In genomic region chr11:1435820-1436467, GRCh38 we compare ENCODE assay signal across 13 cellular contexts. TPM values are rescaled to one million over a fixed set of nuclear protein-coding genes. Genes with fewer than 3 reads are reported as not detected.
DNase-seq lines count a peak whose midpoint lies in the region; ATAC-seq and TF ChIP-seq lines count a peak whose summit lies in the region.
"Had no signal": no experiment of that assay in that cellular context is flagged by ENCODE, and none has a peak within 500 bp of the region (broad histone marks: within the 10 kb centered on the region; RNA-seq: fewer than 3 reads in every experiment).

No MANE protein-coding gene starts in this region.

- RAD21 ChIA-PET in HCT116 (lab: Charles Lee; ENCODE audit: low non-redundant PET in 1 of 2, low total read pairs in 2 of 2, uncharacterized antibody in 2 of 2, unreplicated experiment in 2 of 2) = no interaction called here

- H3K27ac ChIP-seq in CD8-positive, alpha-beta T cell (ENCODE audit: low read depth, low read length) = no peak overlapping the region
- H3K27ac ChIP-seq in HCT116 (ENCODE audit: low read depth, low read length) (no peak overlapping the region), prostate gland (no peak overlapping the region)

- no peaks in the 10 kb centered on the region for H3K27me3 Mint-ChIP-seq in CD8-positive, alpha-beta T cell (ENCODE audit: low read depth)
- H3K27me3 Mint-ChIP-seq: natural killer cell treated with Interleukin-12 subunit alpha and Interleukin-12 subunit beta and Interleukin-15 and Interleukin-18, amount 100 ng/mL, for 72 hours had no signal

- POLR2A ChIA-PET in CD8-positive, alpha-beta T cell (lab: Charles Lee) = no interaction called here
- POLR2A ChIA-PET in HCT116 (lab: Charles Lee) = no interaction called here

- H3K36me3 Mint-ChIP-seq in CD8-positive, alpha-beta T cell = no peaks in the 10 kb centered on the region
- H3K36me3 Mint-ChIP-seq: natural killer cell treated with Interleukin-12 subunit alpha and Interleukin-12 subunit beta and Interleukin-15 and Interleukin-18, amount 100 ng/mL, for 72 hours had no signal

- no peak overlapping the region for H3K9ac ChIP-seq in HCT116 (ENCODE audit: low read length)

- BruUV-seq in HCT116 (replicated peaks; lab: Mats Ljungman, UMichigan) = no TSS peak

- DNase-seq in CD8-positive, alpha-beta T cell = no peak
- DNase-seq in HCT116 (ENCODE audit: low read depth, low spot score) (no peak), left colon (no peak), prostate gland (ENCODE audit: low spot score) (no peak)
- DNase-seq in activated CD8-positive, alpha-beta memory T cell treated with anti-CD3 and anti-CD28 coated beads, Interleukin-2, amount 50 U/mL, for 48 hours = no peak
- DNase-seq: left cardiac atrium, NCI-H187, small intestine had no signal

- no peaks in the 10 kb centered on the region for H4K20me1 ChIP-seq in HCT116 (ENCODE audit: insufficient read depth)

- no peaks in the 10 kb centered on the region for H3K36me3 ChIP-seq in CD8-positive, alpha-beta T cell (ENCODE audit: insufficient read depth, low read length)
- H3K36me3 ChIP-seq in HCT116 (ENCODE audit: control insufficient read depth in 1 of 2, insufficient read depth in 2 of 2, low read length in 2 of 2) (no peaks in the 10 kb centered on the region), prostate gland (no peaks in the 10 kb centered on the region)

- no peak overlapping the region for H3K4me3 ChIP-seq in CD8-positive, alpha-beta T cell (ENCODE audit: low read depth, low read length)
- H3K4me3 ChIP-seq in HCT116 (replicated peaks in 1 of 2; ENCODE audit: low read depth in 1 of 2, low read length in 2 of 2) = no peak overlapping the region
- no peak overlapping the region for H3K4me3 ChIP-seq in prostate gland

- no peak for TF ChIP-seq CTCF in CD8-positive, alpha-beta T cell (IDR thresholded peaks at IDR 0.05)
- TF ChIP-seq CTCF in HCT116 (IDR thresholded peaks at IDR 0.05 in 2 of 3, conservative IDR thresholded peaks at IDR 0.05 in 1 of 3; ENCODE audit: borderline replicate concordance in 1 of 3, insufficient read depth in 1 of 3, low read depth in 2 of 3, low read length in 2 of 3) (no peak), prostate gland (IDR thresholded peaks at IDR 0.05) (no peak)

- H3K9me3 ChIP-seq in CD8-positive, alpha-beta T cell (ENCODE audit: low read length) = no peaks in the 10 kb centered on the region
- no peaks in the 10 kb centered on the region for H3K9me3 ChIP-seq in HCT116 (ENCODE audit: control insufficient read depth in 1 of 2, insufficient read depth in 1 of 2, low read depth in 1 of 2, low read length in 2 of 2)
- no peaks in the 10 kb centered on the region for H3K9me3 ChIP-seq in prostate gland

- peak; percentile 55 for ATAC-seq in CD8-positive, alpha-beta T cell
- peak; percentile 65 for ATAC-seq in HCT116
- peak; percentile 40 for ATAC-seq in left colon
- no peak for ATAC-seq in HG03025 (IDR thresholded peaks at IDR 0.05; ENCODE audit: low FRiP score, unreplicated experiment)
- no peak for ATAC-seq in HG02763 (IDR thresholded peaks at IDR 0.05; ENCODE audit: unreplicated experiment)
- ATAC-seq: natural killer cell treated with Interleukin-12 subunit alpha and Interleukin-12 subunit beta and Interleukin-15 and Interleukin-18, amount 100 ng/mL, for 72 hours had no signal

- no peak overlapping the region for H3K4me3 Mint-ChIP-seq in CD8-positive, alpha-beta T cell
- H3K4me3 Mint-ChIP-seq: natural killer cell treated with Interleukin-12 subunit alpha and Interleukin-12 subunit beta and Interleukin-15 and Interleukin-18, amount 100 ng/mL, for 72 hours had no signal

- WGBS in prostate gland = 8% methylated on average over 8 of the region's 29 CpGs

- TF ChIP-seq POLR2A in HCT116 (IDR thresholded peaks at IDR 0.05; ENCODE audit: borderline replicate concordance, extremely low read depth, insufficient read depth, insufficient read length) (no peak), prostate gland (IDR thresholded peaks at IDR 0.05) (no peak)

- H3K79me2 ChIP-seq in HCT116 (ENCODE audit: insufficient read depth, low read length) = no peaks in the 10 kb centered on the region

- CTCF ChIA-PET in CD8-positive, alpha-beta T cell (lab: Charles Lee) = no interaction called here
- CTCF ChIA-PET in HCT116 (lab: Charles Lee) = no interaction called here

- intact Hi-C loops in CD8-positive, alpha-beta T cell (cut with DNase I, micrococcal nuclease) = no loop called here
- intact Hi-C loops in HCT116 (cut with micrococcal nuclease) (no loop called here), left colon (cut with DNase I, micrococcal nuclease) (no loop called here), prostate gland (cut with DNase I) (no loop called here)

- no peak overlapping the region for H2AFZ ChIP-seq in HCT116 (ENCODE audit: low read depth, low read length, poor library complexity, severe bottlenecking)

- H3K4me2 ChIP-seq in HCT116 (ENCODE audit: low read length) = no peak overlapping the region

- H3K9me3 Mint-ChIP-seq in CD8-positive, alpha-beta T cell = no peaks in the 10 kb centered on the region
- H3K9me3 Mint-ChIP-seq: natural killer cell treated with Interleukin-12 subunit alpha and Interleukin-12 subunit beta and Interleukin-15 and Interleukin-18, amount 100 ng/mL, for 72 hours had no signal

- no peaks in the 10 kb centered on the region for H3K4me1 Mint-ChIP-seq in CD8-positive, alpha-beta T cell (ENCODE audit: low read depth)

- H3K9me2 ChIP-seq in HCT116 (ENCODE audit: insufficient read depth) = no peaks in the 10 kb centered on the region

- TF ChIP-seq RAD21 in HCT116 (IDR thresholded peaks at IDR 0.05; ENCODE audit: low read depth) = no peak

- H3K27me3 ChIP-seq in CD8-positive, alpha-beta T cell (ENCODE audit: insufficient read depth, low read length) = no peaks in the 10 kb centered on the region
- H3K27me3 ChIP-seq in HCT116 (ENCODE audit: insufficient read depth, low read length) (no peaks in the 10 kb centered on the region), prostate gland (replicated peaks; ENCODE audit: insufficient read depth) (no peaks in the 10 kb centered on the region)

- H3K27ac Mint-ChIP-seq in CD8-positive, alpha-beta T cell = no peak overlapping the region
- H3K27ac Mint-ChIP-seq: natural killer cell treated with Interleukin-12 subunit alpha and Interleukin-12 subunit beta and Interleukin-15 and Interleukin-18, amount 100 ng/mL, for 72 hours had no signal

- H3K4me1 ChIP-seq in CD8-positive, alpha-beta T cell (ENCODE audit: insufficient read depth, low read length) = no peaks in the 10 kb centered on the region
- H3K4me1 ChIP-seq in HCT116 (ENCODE audit: control insufficient read depth in 1 of 2, insufficient read depth in 2 of 2, low read length in 2 of 2) (peaks cover 0 to 6% of the 10 kb centered on the region in 2 experiments; a peak in 1 of 4 replicates), prostate gland (replicated peaks) (no peaks in the 10 kb centered on the region)

TF ChIP-seq in HCT116, 20 proteins besides CTCF, POLR2A, EP300 and RAD21 (continues in another document):
- TF ChIP-seq SIN3A (IDR thresholded peaks at IDR 0.05; ENCODE audit: low read depth) (no peak), YY1 (IDR thresholded peaks at IDR 0.05; ENCODE audit: extremely low read depth, insufficient replicate concordance, low read depth, low read length) (no peak), CEBPB (IDR thresholded peaks at IDR 0.05; ENCODE audit: low read depth) (no peak), ATF3 (IDR thresholded peaks at IDR 0.05) (no peak), SP1 (IDR thresholded peaks at IDR 0.05; ENCODE audit: low read depth) (no peak), EZH2phosphoT487 (IDR thresholded peaks at IDR 0.05; ENCODE audit: borderline replicate concordance) (no peak), ELF1 (IDR thresholded peaks at IDR 0.05; ENCODE audit: borderline replicate concordance, low read depth) (no peak), ZFX (IDR thresholded peaks at IDR 0.05) (no peak), ZNF274 (IDR thresholded peaks at IDR 0.05; ENCODE audit: low read depth, low read length) (no peak), CBX3 (IDR thresholded peaks at IDR 0.05; ENCODE audit: low read depth) (no peak)

TF ChIP-seq in PFSK-1, 5 proteins besides CTCF, POLR2A, EP300 and RAD21:
- TF ChIP-seq REST (IDR thresholded peaks at IDR 0.05; ENCODE audit: insufficient read depth in 1 of 2, low read depth in 2 of 2, low read length in 2 of 2) = peak; percentile 55 to 75; a peak in 3 of 4 replicates
- TF ChIP-seq FOXP2 (optimal IDR thresholded peaks at IDR 0.05; ENCODE audit: borderline replicate concordance, extremely low read depth, extremely low read length, insufficient read depth) = no peak

RNA-seq across cellular contexts. Expression of gene BRSK2, which starts 46.2 kb away (rescaled TPM):
- total RNA-seq in CD8-positive, alpha-beta T cell = under 1 TPM; 0.19 to 0.31 TPM
- 14.0 TPM for total RNA-seq in HCT116 (2021; ENCODE audit: unreplicated experiment)
- 14.9 and 15.3 TPM in 2 replicates for polyA plus RNA-seq in HCT116 (2012)
- 73.3 TPM for polyA plus RNA-seq in PFSK-1 (2012; ENCODE audit: insufficient read length, low read depth)
- total RNA-seq in left colon = under 1 TPM; 0.53 to 0.79 TPM
- 10 to 100 TPM in 1 of 2 donors, under 1 TPM in 1; 0.96 to 29.7 TPM for total RNA-seq in prostate gland
- total RNA-seq: bronchial epithelial cell had no signal

RNA-seq across cellular contexts. Expression of gene MOB2, which starts 50.6 kb away (rescaled TPM):
- total RNA-seq in CD8-positive, alpha-beta T cell = 10 to 100 TPM; 33.2 to 37.3 TPM
- total RNA-seq in HCT116 (2021; ENCODE audit: unreplicated experiment) (25.7 TPM), left colon (10 to 100 TPM; 48.3 to 55.8 TPM), prostate gland (10 to 100 TPM; 39.3 to 46.5 TPM)
- 34.3 and 38.6 TPM in 2 replicates for polyA plus RNA-seq in HCT116 (2012)
- polyA plus RNA-seq in PFSK-1 (2012; ENCODE audit: insufficient read length, low read depth) = 48.3 TPM

Comparison
In these comparisons a context has a peak if more than half of its experiments do, and no peak if none do; other contexts are left out.
1. ATAC-seq: peak in CD8-positive, alpha-beta T cell (single experiment), HCT116 (single experiment) and left colon (single experiment); none in HG03025 (single experiment) and HG02763 (single experiment).